In the genomic region with DNA sequence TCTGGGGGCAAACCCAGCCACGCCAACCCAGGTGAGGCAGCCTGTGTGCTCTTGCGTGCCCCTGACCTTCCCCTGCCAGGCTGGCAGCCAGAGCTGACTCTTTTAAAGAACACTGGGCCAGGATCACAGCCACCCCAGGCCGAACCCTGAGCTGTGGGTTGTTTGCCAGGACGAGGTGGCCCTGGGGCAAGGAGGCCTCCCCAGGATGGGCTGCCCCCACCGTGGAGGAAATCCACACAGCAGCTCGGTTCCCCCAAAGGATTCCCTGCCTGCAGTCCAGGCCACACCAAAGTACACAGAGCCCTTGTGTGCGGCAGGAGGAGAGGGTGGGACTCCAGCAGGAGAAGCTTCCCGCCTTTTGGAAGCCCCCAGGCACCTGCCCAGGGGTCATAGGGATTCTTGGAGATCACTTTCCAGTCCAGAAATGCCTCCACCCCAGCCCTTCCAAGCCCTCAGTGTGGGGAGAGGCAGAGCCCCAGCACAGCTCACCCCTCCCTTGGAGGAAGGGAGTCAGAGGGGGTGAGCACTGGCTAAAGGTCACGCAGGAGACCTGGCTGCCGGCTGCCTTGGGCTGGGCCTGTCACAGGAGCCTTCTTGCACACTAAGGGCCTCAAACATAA, we compare ENCODE assay signal across 1 cellular context.
TF ChIP-seq lines count a peak whose summit lies in the region.

No MANE protein-coding gene starts in this region.

TF ChIP-seq in HepG2, 621 proteins besides CTCF, POLR2A, EP300 and RAD21 (continued from another document and continues in another):
- TF ChIP-seq ZBTB7B (CRISPR knock-in tag; IDR thresholded peaks at IDR 0.05) (peak; percentile 88), ZNF253 (CRISPR knock-in tag; IDR thresholded peaks at IDR 0.05; ENCODE audit: borderline replicate concordance) (no peak), HDAC1 (CRISPR knock-in tag; IDR thresholded peaks at IDR 0.05) (no peak), ZNF567 (CRISPR knock-in tag; IDR thresholded peaks at IDR 0.05; ENCODE audit: borderline replicate concordance) (no peak), RFX3 (CRISPR knock-in tag; IDR thresholded peaks at IDR 0.05) (no peak), FOXA1 (IDR thresholded peaks at IDR 0.05) (no peak), FOXA1 (CRISPR knock-in tag; IDR thresholded peaks at IDR 0.05) (peak; percentile 62), ZNF292 (CRISPR knock-in tag; IDR thresholded peaks at IDR 0.05; ENCODE audit: borderline replicate concordance, low read depth) (peak; percentile 69; the same call in 1 of the 2 replicates), NR1H2 (CRISPR knock-in tag; IDR thresholded peaks at IDR 0.05; ENCODE audit: borderline replicate concordance, low read depth) (no peak), TBX2 (CRISPR knock-in tag; IDR thresholded peaks at IDR 0.05; ENCODE audit: borderline replicate concordance) (no peak), ZNF777 (CRISPR knock-in tag; IDR thresholded peaks at IDR 0.05) (0 out of 2 replicates have a peak, but pooled peaks have one; percentile 30), SAFB2 (CRISPR knock-in tag; IDR thresholded peaks at IDR 0.05; ENCODE audit: borderline replicate concordance, low read depth) (no peak), ISL2 (CRISPR knock-in tag; IDR thresholded peaks at IDR 0.05) (no peak), POLR2G (IDR thresholded peaks at IDR 0.05; ENCODE audit: low read depth, low read length) (no peak), KAT2B (IDR thresholded peaks at IDR 0.05; ENCODE audit: borderline replicate concordance, low read depth, low read length) (no peak), NCOA2 (CRISPR knock-in tag; IDR thresholded peaks at IDR 0.05) (0 out of 2 replicates have a peak, but pooled peaks have one; percentile 16), AGO2 (optimal IDR thresholded peaks at IDR 0.05; ENCODE audit: low read depth, low read length) (peak; percentile 52), ZNF138 (CRISPR knock-in tag; IDR thresholded peaks at IDR 0.05; ENCODE audit: low read depth) (0 out of 2 replicates have a peak, but pooled peaks have one; percentile 68), HIVEP1 (CRISPR knock-in tag; IDR thresholded peaks at IDR 0.05) (0 out of 2 replicates have a peak, but pooled peaks have one; percentile 50), ZNF180 (CRISPR knock-in tag; IDR thresholded peaks at IDR 0.05; ENCODE audit: borderline replicate concordance, low read depth) (no peak), ZNF251 (CRISPR knock-in tag; IDR thresholded peaks at IDR 0.05) (no peak), ELF1 (CRISPR knock-in tag; IDR thresholded peaks at IDR 0.05) (no peak), BHLHE40 (IDR thresholded peaks at IDR 0.05; ENCODE audit: low read length) (no peak), ZNF331 (CRISPR knock-in tag; IDR thresholded peaks at IDR 0.05) (no peak), ZNF720 (CRISPR knock-in tag; IDR thresholded peaks at IDR 0.05) (no peak), SRSF1 (optimal IDR thresholded peaks at IDR 0.05; ENCODE audit: low read depth, low read length) (peak; percentile 84), SAP130 (CRISPR knock-in tag; IDR thresholded peaks at IDR 0.05; ENCODE audit: low read depth) (peak; percentile 23; the same call in 1 of the 2 replicates)
- TF ChIP-seq, protein P1, sequence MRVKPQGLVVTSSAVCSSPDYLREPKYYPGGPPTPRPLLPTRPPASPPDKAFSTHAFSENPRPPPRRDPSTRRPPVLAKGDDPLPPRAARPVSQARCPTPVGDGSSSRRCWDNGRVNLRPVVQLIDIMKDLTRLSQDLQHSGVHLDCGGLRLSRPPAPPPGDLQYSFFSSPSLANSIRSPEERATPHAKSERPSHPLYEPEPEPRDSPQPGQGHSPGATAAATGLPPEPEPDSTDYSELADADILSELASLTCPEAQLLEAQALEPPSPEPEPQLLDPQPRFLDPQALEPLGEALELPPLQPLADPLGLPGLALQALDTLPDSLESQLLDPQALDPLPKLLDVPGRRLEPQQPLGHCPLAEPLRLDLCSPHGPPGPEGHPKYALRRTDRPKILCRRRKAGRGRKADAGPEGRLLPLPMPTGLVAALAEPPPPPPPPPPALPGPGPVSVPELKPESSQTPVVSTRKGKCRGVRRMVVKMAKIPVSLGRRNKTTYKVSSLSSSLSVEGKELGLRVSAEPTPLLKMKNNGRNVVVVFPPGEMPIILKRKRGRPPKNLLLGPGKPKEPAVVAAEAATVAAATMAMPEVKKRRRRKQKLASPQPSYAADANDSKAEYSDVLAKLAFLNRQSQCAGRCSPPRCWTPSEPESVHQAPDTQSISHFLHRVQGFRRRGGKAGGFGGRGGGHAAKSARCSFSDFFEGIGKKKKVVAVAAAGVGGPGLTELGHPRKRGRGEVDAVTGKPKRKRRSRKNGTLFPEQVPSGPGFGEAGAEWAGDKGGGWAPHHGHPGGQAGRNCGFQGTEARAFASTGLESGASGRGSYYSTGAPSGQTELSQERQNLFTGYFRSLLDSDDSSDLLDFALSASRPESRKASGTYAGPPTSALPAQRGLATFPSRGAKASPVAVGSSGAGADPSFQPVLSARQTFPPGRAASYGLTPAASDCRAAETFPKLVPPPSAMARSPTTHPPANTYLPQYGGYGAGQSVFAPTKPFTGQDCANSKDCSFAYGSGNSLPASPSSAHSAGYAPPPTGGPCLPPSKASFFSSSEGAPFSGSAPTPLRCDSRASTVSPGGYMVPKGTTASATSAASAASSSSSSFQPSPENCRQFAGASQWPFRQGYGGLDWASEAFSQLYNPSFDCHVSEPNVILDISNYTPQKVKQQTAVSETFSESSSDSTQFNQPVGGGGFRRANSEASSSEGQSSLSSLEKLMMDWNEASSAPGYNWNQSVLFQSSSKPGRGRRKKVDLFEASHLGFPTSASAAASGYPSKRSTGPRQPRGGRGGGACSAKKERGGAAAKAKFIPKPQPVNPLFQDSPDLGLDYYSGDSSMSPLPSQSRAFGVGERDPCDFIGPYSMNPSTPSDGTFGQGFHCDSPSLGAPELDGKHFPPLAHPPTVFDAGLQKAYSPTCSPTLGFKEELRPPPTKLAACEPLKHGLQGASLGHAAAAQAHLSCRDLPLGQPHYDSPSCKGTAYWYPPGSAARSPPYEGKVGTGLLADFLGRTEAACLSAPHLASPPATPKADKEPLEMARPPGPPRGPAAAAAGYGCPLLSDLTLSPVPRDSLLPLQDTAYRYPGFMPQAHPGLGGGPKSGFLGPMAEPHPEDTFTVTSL (CRISPR knock-in tag; IDR thresholded peaks at IDR 0.05; ENCODE audit: borderline replicate concordance): no peak
- TF ChIP-seq, protein P2, sequence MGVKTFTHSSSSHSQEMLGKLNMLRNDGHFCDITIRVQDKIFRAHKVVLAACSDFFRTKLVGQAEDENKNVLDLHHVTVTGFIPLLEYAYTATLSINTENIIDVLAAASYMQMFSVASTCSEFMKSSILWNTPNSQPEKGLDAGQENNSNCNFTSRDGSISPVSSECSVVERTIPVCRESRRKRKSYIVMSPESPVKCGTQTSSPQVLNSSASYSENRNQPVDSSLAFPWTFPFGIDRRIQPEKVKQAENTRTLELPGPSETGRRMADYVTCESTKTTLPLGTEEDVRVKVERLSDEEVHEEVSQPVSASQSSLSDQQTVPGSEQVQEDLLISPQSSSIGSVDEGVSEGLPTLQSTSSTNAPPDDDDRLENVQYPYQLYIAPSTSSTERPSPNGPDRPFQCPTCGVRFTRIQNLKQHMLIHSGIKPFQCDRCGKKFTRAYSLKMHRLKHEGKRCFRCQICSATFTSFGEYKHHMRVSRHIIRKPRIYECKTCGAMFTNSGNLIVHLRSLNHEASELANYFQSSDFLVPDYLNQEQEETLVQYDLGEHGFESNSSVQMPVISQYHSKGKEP (CRISPR knock-in tag; IDR thresholded peaks at IDR 0.05): no peak
- TF ChIP-seq, protein P3, sequence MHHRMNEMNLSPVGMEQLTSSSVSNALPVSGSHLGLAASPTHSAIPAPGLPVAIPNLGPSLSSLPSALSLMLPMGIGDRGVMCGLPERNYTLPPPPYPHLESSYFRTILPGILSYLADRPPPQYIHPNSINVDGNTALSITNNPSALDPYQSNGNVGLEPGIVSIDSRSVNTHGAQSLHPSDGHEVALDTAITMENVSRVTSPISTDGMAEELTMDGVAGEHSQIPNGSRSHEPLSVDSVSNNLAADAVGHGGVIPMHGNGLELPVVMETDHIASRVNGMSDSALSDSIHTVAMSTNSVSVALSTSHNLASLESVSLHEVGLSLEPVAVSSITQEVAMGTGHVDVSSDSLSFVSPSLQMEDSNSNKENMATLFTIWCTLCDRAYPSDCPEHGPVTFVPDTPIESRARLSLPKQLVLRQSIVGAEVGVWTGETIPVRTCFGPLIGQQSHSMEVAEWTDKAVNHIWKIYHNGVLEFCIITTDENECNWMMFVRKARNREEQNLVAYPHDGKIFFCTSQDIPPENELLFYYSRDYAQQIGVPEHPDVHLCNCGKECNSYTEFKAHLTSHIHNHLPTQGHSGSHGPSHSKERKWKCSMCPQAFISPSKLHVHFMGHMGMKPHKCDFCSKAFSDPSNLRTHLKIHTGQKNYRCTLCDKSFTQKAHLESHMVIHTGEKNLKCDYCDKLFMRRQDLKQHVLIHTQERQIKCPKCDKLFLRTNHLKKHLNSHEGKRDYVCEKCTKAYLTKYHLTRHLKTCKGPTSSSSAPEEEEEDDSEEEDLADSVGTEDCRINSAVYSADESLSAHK (CRISPR knock-in tag; IDR thresholded peaks at IDR 0.05; ENCODE audit: borderline replicate concordance): no peak
- TF ChIP-seq, protein P4, sequence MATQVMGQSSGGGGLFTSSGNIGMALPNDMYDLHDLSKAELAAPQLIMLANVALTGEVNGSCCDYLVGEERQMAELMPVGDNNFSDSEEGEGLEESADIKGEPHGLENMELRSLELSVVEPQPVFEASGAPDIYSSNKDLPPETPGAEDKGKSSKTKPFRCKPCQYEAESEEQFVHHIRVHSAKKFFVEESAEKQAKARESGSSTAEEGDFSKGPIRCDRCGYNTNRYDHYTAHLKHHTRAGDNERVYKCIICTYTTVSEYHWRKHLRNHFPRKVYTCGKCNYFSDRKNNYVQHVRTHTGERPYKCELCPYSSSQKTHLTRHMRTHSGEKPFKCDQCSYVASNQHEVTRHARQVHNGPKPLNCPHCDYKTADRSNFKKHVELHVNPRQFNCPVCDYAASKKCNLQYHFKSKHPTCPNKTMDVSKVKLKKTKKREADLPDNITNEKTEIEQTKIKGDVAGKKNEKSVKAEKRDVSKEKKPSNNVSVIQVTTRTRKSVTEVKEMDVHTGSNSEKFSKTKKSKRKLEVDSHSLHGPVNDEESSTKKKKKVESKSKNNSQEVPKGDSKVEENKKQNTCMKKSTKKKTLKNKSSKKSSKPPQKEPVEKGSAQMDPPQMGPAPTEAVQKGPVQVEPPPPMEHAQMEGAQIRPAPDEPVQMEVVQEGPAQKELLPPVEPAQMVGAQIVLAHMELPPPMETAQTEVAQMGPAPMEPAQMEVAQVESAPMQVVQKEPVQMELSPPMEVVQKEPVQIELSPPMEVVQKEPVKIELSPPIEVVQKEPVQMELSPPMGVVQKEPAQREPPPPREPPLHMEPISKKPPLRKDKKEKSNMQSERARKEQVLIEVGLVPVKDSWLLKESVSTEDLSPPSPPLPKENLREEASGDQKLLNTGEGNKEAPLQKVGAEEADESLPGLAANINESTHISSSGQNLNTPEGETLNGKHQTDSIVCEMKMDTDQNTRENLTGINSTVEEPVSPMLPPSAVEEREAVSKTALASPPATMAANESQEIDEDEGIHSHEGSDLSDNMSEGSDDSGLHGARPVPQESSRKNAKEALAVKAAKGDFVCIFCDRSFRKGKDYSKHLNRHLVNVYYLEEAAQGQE (IDR thresholded peaks at IDR 0.05; ENCODE audit: borderline replicate concordance in 1 of 2, low read depth in 1 of 2, low read length in 2 of 2): no peak
- TF ChIP-seq, protein P5, sequence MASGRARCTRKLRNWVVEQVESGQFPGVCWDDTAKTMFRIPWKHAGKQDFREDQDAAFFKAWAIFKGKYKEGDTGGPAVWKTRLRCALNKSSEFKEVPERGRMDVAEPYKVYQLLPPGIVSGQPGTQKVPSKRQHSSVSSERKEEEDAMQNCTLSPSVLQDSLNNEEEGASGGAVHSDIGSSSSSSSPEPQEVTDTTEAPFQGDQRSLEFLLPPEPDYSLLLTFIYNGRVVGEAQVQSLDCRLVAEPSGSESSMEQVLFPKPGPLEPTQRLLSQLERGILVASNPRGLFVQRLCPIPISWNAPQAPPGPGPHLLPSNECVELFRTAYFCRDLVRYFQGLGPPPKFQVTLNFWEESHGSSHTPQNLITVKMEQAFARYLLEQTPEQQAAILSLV (CRISPR knock-in tag; IDR thresholded peaks at IDR 0.05; ENCODE audit: borderline replicate concordance): no peak
- TF ChIP-seq, protein P6, sequence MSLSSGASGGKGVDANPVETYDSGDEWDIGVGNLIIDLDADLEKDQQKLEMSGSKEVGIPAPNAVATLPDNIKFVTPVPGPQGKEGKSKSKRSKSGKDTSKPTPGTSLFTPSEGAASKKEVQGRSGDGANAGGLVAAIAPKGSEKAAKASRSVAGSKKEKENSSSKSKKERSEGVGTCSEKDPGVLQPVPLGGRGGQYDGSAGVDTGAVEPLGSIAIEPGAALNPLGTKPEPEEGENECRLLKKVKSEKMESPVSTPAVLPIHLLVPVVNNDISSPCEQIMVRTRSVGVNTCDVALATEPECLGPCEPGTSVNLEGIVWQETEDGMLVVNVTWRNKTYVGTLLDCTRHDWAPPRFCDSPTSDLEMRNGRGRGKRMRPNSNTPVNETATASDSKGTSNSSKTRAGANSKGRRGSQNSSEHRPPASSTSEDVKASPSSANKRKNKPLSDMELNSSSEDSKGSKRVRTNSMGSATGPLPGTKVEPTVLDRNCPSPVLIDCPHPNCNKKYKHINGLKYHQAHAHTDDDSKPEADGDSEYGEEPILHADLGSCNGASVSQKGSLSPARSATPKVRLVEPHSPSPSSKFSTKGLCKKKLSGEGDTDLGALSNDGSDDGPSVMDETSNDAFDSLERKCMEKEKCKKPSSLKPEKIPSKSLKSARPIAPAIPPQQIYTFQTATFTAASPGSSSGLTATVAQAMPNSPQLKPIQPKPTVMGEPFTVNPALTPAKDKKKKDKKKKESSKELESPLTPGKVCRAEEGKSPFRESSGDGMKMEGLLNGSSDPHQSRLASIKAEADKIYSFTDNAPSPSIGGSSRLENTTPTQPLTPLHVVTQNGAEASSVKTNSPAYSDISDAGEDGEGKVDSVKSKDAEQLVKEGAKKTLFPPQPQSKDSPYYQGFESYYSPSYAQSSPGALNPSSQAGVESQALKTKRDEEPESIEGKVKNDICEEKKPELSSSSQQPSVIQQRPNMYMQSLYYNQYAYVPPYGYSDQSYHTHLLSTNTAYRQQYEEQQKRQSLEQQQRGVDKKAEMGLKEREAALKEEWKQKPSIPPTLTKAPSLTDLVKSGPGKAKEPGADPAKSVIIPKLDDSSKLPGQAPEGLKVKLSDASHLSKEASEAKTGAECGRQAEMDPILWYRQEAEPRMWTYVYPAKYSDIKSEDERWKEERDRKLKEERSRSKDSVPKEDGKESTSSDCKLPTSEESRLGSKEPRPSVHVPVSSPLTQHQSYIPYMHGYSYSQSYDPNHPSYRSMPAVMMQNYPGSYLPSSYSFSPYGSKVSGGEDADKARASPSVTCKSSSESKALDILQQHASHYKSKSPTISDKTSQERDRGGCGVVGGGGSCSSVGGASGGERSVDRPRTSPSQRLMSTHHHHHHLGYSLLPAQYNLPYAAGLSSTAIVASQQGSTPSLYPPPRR (CRISPR knock-in tag; IDR thresholded peaks at IDR 0.05; ENCODE audit: borderline replicate concordance): no peak
- TF ChIP-seq, protein P7, sequence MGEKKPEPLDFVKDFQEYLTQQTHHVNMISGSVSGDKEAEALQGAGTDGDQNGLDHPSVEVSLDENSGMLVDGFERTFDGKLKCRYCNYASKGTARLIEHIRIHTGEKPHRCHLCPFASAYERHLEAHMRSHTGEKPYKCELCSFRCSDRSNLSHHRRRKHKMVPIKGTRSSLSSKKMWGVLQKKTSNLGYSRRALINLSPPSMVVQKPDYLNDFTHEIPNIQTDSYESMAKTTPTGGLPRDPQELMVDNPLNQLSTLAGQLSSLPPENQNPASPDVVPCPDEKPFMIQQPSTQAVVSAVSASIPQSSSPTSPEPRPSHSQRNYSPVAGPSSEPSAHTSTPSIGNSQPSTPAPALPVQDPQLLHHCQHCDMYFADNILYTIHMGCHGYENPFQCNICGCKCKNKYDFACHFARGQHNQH (CRISPR knock-in tag; IDR thresholded peaks at IDR 0.05): no peak; the same call in 1 of the 2 replicates
